Comparison of ENCODE assay signal across 12 cellular contexts in the genomic region with DNA sequence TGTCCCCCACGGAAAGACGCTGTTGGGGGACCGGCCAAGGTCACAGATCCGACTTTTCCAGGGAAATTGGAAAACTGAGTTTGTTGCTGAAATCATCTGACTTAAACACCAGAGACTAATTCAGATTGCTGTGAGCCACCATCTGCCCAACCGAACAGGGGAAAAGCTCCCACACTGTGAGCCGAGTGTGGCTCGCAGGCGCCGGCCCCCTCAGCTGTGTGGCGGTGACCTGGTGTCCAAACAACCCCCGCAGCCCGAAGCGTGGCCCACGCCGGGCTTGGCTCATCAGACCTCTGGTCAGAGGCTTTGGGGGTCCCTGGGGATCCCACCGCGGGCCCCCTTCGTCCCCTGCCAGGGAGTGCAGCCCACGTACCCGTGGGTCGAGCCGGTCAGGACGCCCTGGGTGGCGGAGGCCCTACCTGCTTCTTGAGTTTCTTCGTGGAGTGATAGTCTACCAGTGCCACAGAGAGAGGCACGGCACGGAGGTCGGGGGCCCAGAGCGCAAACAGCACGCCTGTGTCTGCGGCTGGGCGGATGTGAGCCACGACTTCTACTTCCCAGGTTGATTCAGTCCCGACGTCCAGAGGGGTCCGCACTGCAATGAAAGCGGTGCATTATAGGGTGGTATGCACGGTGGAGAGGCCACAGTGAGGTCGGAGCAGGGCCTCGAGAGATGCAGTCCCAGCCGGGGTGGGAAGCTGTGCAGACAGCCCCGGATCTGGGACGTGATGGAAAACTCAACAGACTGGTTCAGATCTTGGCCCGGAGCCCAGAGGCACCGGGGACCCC.
"Had no signal": no experiment of that assay in that cellular context is flagged by ENCODE, and none has a peak within 500 bp of the region (broad histone marks: within the 10 kb centered on the region; RNA-seq: fewer than 3 reads in every experiment).

No MANE protein-coding gene starts in this region.

- H3K4me3 ChIP-seq: ascending aorta, breast epithelium, pancreas had no signal

- H3K4me1 Mint-ChIP-seq: activated naive CD4-positive, alpha-beta T cell treated with anti-CD3 and anti-CD28 coated beads, Interleukin-2, amount 50 U/mL, for 24 hours had no signal

- H3K36me3 ChIP-seq: breast epithelium had no signal

- DNase-seq: activated CD4-positive, alpha-beta T cell treated with anti-CD3 and anti-CD28 coated beads for 1 hour; activated CD4-positive, alpha-beta T cell treated with anti-CD3 and anti-CD28 coated beads, Interleukin-2, amount 50 U/mL, for 4 hours; activated gamma-delta T cell; effector CD4-positive, alpha-beta T cell; stimulated activated naive CD4-positive, alpha-beta T cell; T-helper 1 cell had no signal

- H3K9me3 Mint-ChIP-seq: activated naive CD4-positive, alpha-beta T cell treated with anti-CD3 and anti-CD28 coated beads, Interleukin-2, amount 50 U/mL, for 24 hours had no signal

- H3K9me3 ChIP-seq: ascending aorta, breast epithelium, pancreas had no signal

- H3K27me3 Mint-ChIP-seq: activated naive CD4-positive, alpha-beta T cell treated with anti-CD3 and anti-CD28 coated beads, Interleukin-2, amount 50 U/mL, for 24 hours had no signal

- FAIRE-seq: endothelial cell of umbilical vein, keratinocyte, pancreas had no signal

- H3K4me3 Mint-ChIP-seq: activated naive CD4-positive, alpha-beta T cell treated with anti-CD3 and anti-CD28 coated beads, Interleukin-2, amount 50 U/mL, for 24 hours had no signal

- H3K27ac Mint-ChIP-seq: activated naive CD4-positive, alpha-beta T cell treated with anti-CD3 and anti-CD28 coated beads, Interleukin-2, amount 50 U/mL, for 24 hours had no signal

- H3K4me1 ChIP-seq: pancreas had no signal

- H3K27ac ChIP-seq: pancreas had no signal

- ATAC-seq: pancreas had no signal

- H3K27me3 ChIP-seq: ascending aorta, breast epithelium, pancreas had no signal
